Comparison of ENCODE assay signal across 11 cellular contexts in the genomic region with DNA sequence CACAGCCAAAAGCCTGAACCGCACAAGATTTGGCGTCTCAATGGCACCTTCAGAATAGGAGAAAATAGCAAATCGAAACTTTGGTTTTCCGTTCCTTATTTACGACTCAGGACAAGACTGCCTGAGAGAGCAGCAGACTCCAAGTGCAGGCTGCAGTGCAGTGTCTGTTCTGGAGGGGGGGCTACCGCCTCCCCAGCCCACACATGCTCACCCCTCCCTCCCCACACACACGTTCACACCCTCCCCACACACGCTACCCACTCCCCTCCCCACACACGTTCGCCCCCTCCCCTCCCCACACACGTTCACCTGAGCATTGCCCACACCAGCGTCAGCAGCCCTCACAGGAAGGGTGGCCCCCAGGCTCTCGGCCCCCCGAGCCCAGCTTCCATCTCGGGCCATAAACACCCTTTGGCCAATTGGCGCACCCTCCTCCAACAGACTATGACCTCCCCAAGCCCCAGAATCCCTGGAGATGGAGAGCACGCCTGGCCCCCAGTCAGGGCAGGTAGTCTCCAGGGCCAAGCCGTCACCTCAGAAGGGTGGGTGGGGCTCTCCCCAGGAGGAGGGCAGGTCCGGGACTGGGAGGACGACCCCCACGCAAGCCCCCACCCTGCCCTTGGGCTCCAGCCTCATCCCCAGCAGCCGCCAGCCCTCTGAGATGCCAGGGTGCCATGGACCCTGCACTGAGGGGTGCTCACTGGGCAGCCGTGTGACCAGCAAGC. TPM values are rescaled to one million over a fixed set of nuclear protein-coding genes. Genes with fewer than 3 reads are reported as not detected.
DNase-seq lines count a peak whose midpoint lies in the region; ATAC-seq and FAIRE-seq lines count a peak whose summit lies in the region.
"Had no signal": no experiment of that assay in that cellular context is flagged by ENCODE, and none has a peak within 500 bp of the region (broad histone marks: within the 10 kb centered on the region; RNA-seq: fewer than 3 reads in every experiment).

No MANE protein-coding gene starts in this region.

- DNase-seq in Right ventricle myocardium superior = peak; percentile 21
- no peak for DNase-seq in right cardiac atrium
- DNase-seq in adipocyte (ENCODE audit: low read depth) = no peak
- peak in 2 of 10 donors; percentile 21 to 62 for DNase-seq in naive thymus-derived CD8-positive, alpha-beta T cell
- DNase-seq in urothelium cell line (ENCODE audit: low spot score) = no peak
- DNase-seq in effector CD4-positive, alpha-beta T cell = no peak
- DNase-seq in kidney tubule cell (ENCODE audit: low spot score) = no peak
- DNase-seq: NCI-H82 had no signal

- H3K4me3 ChIP-seq in right cardiac atrium (ENCODE audit: low read length) = no peak overlapping the region
- no peak overlapping the region for H3K4me3 ChIP-seq in adipocyte (ENCODE audit: low read length)
- H3K4me3 ChIP-seq: vagina had no signal

- WGBS in right cardiac atrium = 90% methylated on average over 23 of the region's 23 CpGs

- peak overlapping the region; percentile 22 to 88 (median 59) for H3K4me3 Mint-ChIP-seq in naive thymus-derived CD8-positive, alpha-beta T cell

- peaks cover 0 to 2% (median 0%) of the 10 kb centered on the region in 9 donors for H3K9me3 Mint-ChIP-seq in naive thymus-derived CD8-positive, alpha-beta T cell

- H3K4me1 ChIP-seq in right cardiac atrium (ENCODE audit: control insufficient read depth, insufficient read depth, low read length) (peaks cover 4% of the 10 kb centered on the region), adipocyte (ENCODE audit: control insufficient read depth, insufficient read depth, low read length) (peaks cover 31% of the 10 kb centered on the region)

- H3K36me3 Mint-ChIP-seq in naive thymus-derived CD8-positive, alpha-beta T cell = peaks cover 0 to 56% (median 6%) of the 10 kb centered on the region in 3 donors

- intact Hi-C loops in Right ventricle myocardium superior (cut with DNase I) = no loop called here
- intact Hi-C loops in right cardiac atrium (cut with DNase I) = no loop called here

- H3K9ac ChIP-seq in adipocyte (ENCODE audit: low read length) = peak overlapping the region; percentile 12

- no peaks in the 10 kb centered on the region for H3K27me3 Mint-ChIP-seq in naive thymus-derived CD8-positive, alpha-beta T cell

- ATAC-seq in Right ventricle myocardium superior (ENCODE audit: poor library complexity) (no peak), right cardiac atrium (no peak), GM19395 (IDR thresholded peaks at IDR 0.05; ENCODE audit: unreplicated experiment) (no peak)
- ATAC-seq in naive thymus-derived CD8-positive, alpha-beta T cell = peak; percentile 17 to 37

- POLR2A ChIA-PET in naive thymus-derived CD8-positive, alpha-beta T cell (lab: Charles Lee) = interaction anchor here (1.0 to 1.4 kb wide), 2 partner anchors 37 to 48 kb away, joined by 3 to 4 read pairs; no protein-coding TSS in a partner anchor

- H3K36me3 ChIP-seq in adipocyte (ENCODE audit: control insufficient read depth, insufficient read depth, low read length, severe bottlenecking) = no peaks in the 10 kb centered on the region
- H3K36me3 ChIP-seq: vagina had no signal

- peak overlapping the region; percentile 60 to 98 (median 92) for H3K27ac Mint-ChIP-seq in naive thymus-derived CD8-positive, alpha-beta T cell

- FAIRE-seq in urothelium cell line (lab: Jason Lieb, UNC) = peak; percentile 20
- FAIRE-seq: G401.6 had no signal

- H3K9me3 ChIP-seq in right cardiac atrium (ENCODE audit: control insufficient read depth, low read length) = no peaks in the 10 kb centered on the region
- no peaks in the 10 kb centered on the region for H3K9me3 ChIP-seq in adipocyte (ENCODE audit: control insufficient read depth, low read length)
- H3K9me3 ChIP-seq: vagina had no signal

- peaks cover 35 to 84% (median 81%) of the 10 kb centered on the region in 4 donors for H3K4me1 Mint-ChIP-seq in naive thymus-derived CD8-positive, alpha-beta T cell

- H3K27ac ChIP-seq in right cardiac atrium (ENCODE audit: low read length) = no peak overlapping the region
- H3K27ac ChIP-seq: vagina had no signal

- H3K27me3 ChIP-seq in right cardiac atrium (ENCODE audit: control insufficient read depth, insufficient read depth) (no peaks in the 10 kb centered on the region), adipocyte (replicated peaks; ENCODE audit: control insufficient read depth, insufficient read depth, low read length) (no peaks in the 10 kb centered on the region)
- H3K27me3 ChIP-seq: vagina had no signal

RNA-seq across cellular contexts. Expression of a gene that starts 27.6 kb away (rescaled TPM):
- 11.2 TPM for total RNA-seq in Right ventricle myocardium superior
- total RNA-seq in right cardiac atrium = 10 to 100 TPM in 3 of 4 donors, 1 to 10 TPM in 1; 9.4 to 15.5 (median 11.8) TPM
- polyA plus RNA-seq in right cardiac atrium = 7.4 TPM
- total RNA-seq in naive thymus-derived CD8-positive, alpha-beta T cell = 100 to 1,000 TPM; 194 to 196 TPM
- 100 to 1,000 TPM in 2 of 3 donors, 10 to 100 TPM in 1; 62.2 to 169 (median 105) TPM for polyA plus RNA-seq in naive thymus-derived CD8-positive, alpha-beta T cell

Comparison
In these comparisons a context has a peak if more than half of its experiments do, and no peak if none do; other contexts are left out.
1. ATAC-seq: peak in naive thymus-derived CD8-positive, alpha-beta T cell (2 of 2); none in Right ventricle myocardium superior (single experiment), right cardiac atrium (0 of 2) and GM19395 (single experiment).
2. RNA of a gene that starts 27.6 kb away (total RNA-seq): 194 to 196 TPM in naive thymus-derived CD8-positive, alpha-beta T cell; 9.4 to 15.5 TPM in right cardiac atrium and 11.2 TPM in Right ventricle myocardium superior (single experiment); every median in the first group is over 10 times any median in the second.